ENCODE assay signal across 16 cellular contexts in the genomic region with DNA sequence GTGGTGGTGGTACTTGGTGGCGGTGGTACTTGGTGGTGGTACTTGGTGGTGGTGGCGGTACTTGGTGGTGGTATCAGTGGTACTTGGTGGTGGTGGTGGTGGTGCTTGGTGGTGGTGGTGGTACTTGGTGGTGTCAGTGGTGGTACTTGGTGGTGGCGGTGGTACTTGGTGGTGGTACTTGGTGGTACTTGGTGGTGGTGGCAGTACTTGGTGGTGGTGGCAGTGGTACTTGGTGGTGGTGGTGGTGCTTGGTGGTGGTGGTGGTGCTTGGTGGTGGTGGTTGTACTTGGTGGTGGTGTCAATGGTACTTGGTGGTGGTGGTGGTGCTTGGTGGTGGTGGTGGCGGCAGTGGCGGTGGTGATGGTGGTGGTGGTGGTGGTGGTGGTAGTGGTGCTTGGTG.
"Had no signal": no experiment of that assay in that cellular context is flagged by ENCODE, and none has a peak within 500 bp of the region (broad histone marks: within the 10 kb centered on the region; RNA-seq: fewer than 3 reads in every experiment).

No MANE protein-coding gene starts in this region.

- H3K4me2 ChIP-seq: hepatocyte had no signal

- H3K27ac ChIP-seq: colonic mucosa, esophagus squamous epithelium, hepatocyte, spleen, suprapubic skin, tibial artery had no signal

- H3K4me1 ChIP-seq: colonic mucosa, suprapubic skin had no signal

- H3K4me3 Mint-ChIP-seq: naive thymus-derived CD8-positive, alpha-beta T cell; neural crest cell had no signal

- ATAC-seq: left colon; naive thymus-derived CD8-positive, alpha-beta T cell had no signal

- H3K9me3 ChIP-seq: colonic mucosa, esophagus squamous epithelium, spleen, suprapubic skin, tibial artery had no signal

- H3K27ac Mint-ChIP-seq: progenitor cell of endocrine pancreas had no signal

- H3K4me1 Mint-ChIP-seq: neural crest cell had no signal

- H3K27me3 Mint-ChIP-seq: naive thymus-derived CD8-positive, alpha-beta T cell; progenitor cell of endocrine pancreas had no signal

- H3K4me3 ChIP-seq: colonic mucosa, esophagus squamous epithelium, hepatocyte, spleen, suprapubic skin, tibial artery had no signal

- DNase-seq: caudate nucleus; colonic mucosa; dermis blood vessel endothelial cell; esophagus squamous epithelium; foreskin fibroblast; head of caudate nucleus; naive thymus-derived CD8-positive, alpha-beta T cell; right cardiac atrium; spleen; stimulated activated naive CD4-positive, alpha-beta T cell; tibial artery had no signal

- H2AFZ ChIP-seq: hepatocyte had no signal

- H3K27me3 ChIP-seq: colonic mucosa, esophagus squamous epithelium, hepatocyte, spleen, suprapubic skin, tibial artery had no signal
